In genomic region chr20:62796699-62797491, GRCh38 we compare ENCODE assay signal across 8 cellular contexts. TPM values are rescaled to one million over a fixed set of nuclear protein-coding genes. Genes with fewer than 3 reads are reported as not detected.
DNase-seq lines count a peak whose midpoint lies in the region; ATAC-seq and TF ChIP-seq lines count a peak whose summit lies in the region.

No MANE protein-coding gene starts in this region.

- H3K9me2 ChIP-seq in GM23248 (ENCODE audit: insufficient read depth), result no peaks in the 10 kb centered on the region

- H3K27me3 ChIP-seq in GM23248 (replicated peaks; ENCODE audit: insufficient read depth), result no peaks in the 10 kb centered on the region
- H3K27me3 ChIP-seq in left ventricle myocardium inferior (ENCODE audit: low read depth), result no peaks in the 10 kb centered on the region

- TF ChIP-seq CTCF in left ventricle myocardium inferior (IDR thresholded peaks at IDR 0.05; ENCODE audit: borderline replicate concordance), result no peak

- peaks cover 24% of the 10 kb centered on the region for H3F3A ChIP-seq in GM23248 (ENCODE audit: insufficient read depth)

- H4K20me1 ChIP-seq in GM23248 (ENCODE audit: insufficient read depth), result peaks cover 4% of the 10 kb centered on the region; the same call in 1 of the 2 replicates

- no peaks in the 10 kb centered on the region for H3K9me3 Mint-ChIP-seq in activated CD4-positive, alpha-beta memory T cell treated with anti-CD3 and anti-CD28 coated beads for 36 hours

- intact Hi-C loops in activated CD4-positive, alpha-beta memory T cell treated with anti-CD3 and anti-CD28 coated beads for 36 hours (cut with micrococcal nuclease), result loop anchor here (2.0 to 5.0 kb wide), 3 partner anchors 125 to 494 kb away; partner anchors contain the start of genes ADRM1 and GID8
- intact Hi-C loops in left ventricle myocardium inferior (cut with micrococcal nuclease), result loop anchor here (10.0 kb wide), 1 partner anchor 292 kb away; no protein-coding TSS in a partner anchor

- in situ Hi-C loops in GM23248 (cut with MboI), result loop anchor here (25.0 kb wide), 1 partner anchor 285 kb away; no protein-coding TSS in a partner anchor

- H2AFZ ChIP-seq in GM23248, result peak overlapping the region; percentile 52; the same call in 1 of the 2 replicates

- ATAC-seq in GM21423 (IDR thresholded peaks at IDR 0.05; ENCODE audit: unreplicated experiment), result no peak

- POLR2A ChIA-PET in activated CD4-positive, alpha-beta memory T cell treated with anti-CD3 and anti-CD28 coated beads for 36 hours (lab: Charles Lee), result interaction anchor here (1.0 to 1.5 kb wide), 3 partner anchors 14 to 194 kb away, joined by 3 to 4 read pairs (median 4); partner anchors contain the start of gene SLCO4A1

- peak overlapping the region; percentile 87 for H3K4me2 ChIP-seq in GM23248 (ENCODE audit: unreplicated experiment)

- CTCF ChIA-PET in activated CD4-positive, alpha-beta memory T cell treated with anti-CD3 and anti-CD28 coated beads for 36 hours (lab: Charles Lee), result interaction anchor here (1.0 to 1.4 kb wide), 4 partner anchors 9 to 173 kb away, joined by 3 to 5 read pairs (median 3); no protein-coding TSS in a partner anchor

- peaks cover 9% of the 10 kb centered on the region for H3K79me2 ChIP-seq in GM23248 (ENCODE audit: insufficient read depth)

- H3K4me1 ChIP-seq in GM23248 (ENCODE audit: insufficient read depth) (peaks cover 10% of the 10 kb centered on the region; the same call in 1 of the 2 replicates), left ventricle myocardium inferior (peaks cover 53% of the 10 kb centered on the region)

- H3K4me3 ChIP-seq in GM23248, result peak overlapping the region; percentile 78
- peak overlapping the region; percentile 81 for H3K4me3 ChIP-seq in left ventricle myocardium inferior
- peak overlapping the region; percentile 56 for H3K4me3 ChIP-seq in skeletal muscle cell (ENCODE audit: low read depth, low read length)

- H3K36me3 ChIP-seq in GM23248 (ENCODE audit: low read depth) (0 out of 2 replicates have a peak, but pooled peaks cover 12% of the 10 kb centered on the region), left ventricle myocardium inferior (peaks cover 35% of the 10 kb centered on the region)

- no peaks in the 10 kb centered on the region for H3K27me3 Mint-ChIP-seq in activated CD4-positive, alpha-beta memory T cell treated with anti-CD3 and anti-CD28 coated beads for 36 hours

- DNase-seq in GM23248, result no peak
- DNase-seq in activated CD4-positive, alpha-beta memory T cell treated with anti-CD3 and anti-CD28 coated beads for 36 hours, result no peak
- DNase-seq in left ventricle myocardium inferior, result no peak
- no peak for DNase-seq in skeletal muscle cell (ENCODE audit: low read depth)
- DNase-seq in kidney glomerular epithelial cell (lab: John Stamatoyannopoulos, UW), result no peak
- DNase-seq in stimulated activated naive CD4-positive, alpha-beta T cell treated with Interleukin-2 at 50 U/mL for 16 hours (lab: John Stamatoyannopoulos, UW), result no peak
- no peak for DNase-seq in stimulated activated CD4-positive, alpha-beta T cell treated with anti-CD3 and anti-CD28 coated beads, Interleukin-4, amount 100 ng/mL, for 24 hours

- H3K4me1 Mint-ChIP-seq in activated CD4-positive, alpha-beta memory T cell treated with anti-CD3 and anti-CD28 coated beads for 36 hours (ENCODE audit: low read depth), result peaks cover 23% of the 10 kb centered on the region

- H3K9me3 ChIP-seq in GM23248 (ENCODE audit: low read depth), result no peaks in the 10 kb centered on the region
- H3K9me3 ChIP-seq in left ventricle myocardium inferior (replicated peaks), result no peaks in the 10 kb centered on the region

- peak overlapping the region; percentile 78 for H3K4me3 Mint-ChIP-seq in activated CD4-positive, alpha-beta memory T cell treated with anti-CD3 and anti-CD28 coated beads for 36 hours

- WGBS in GM23248 (ENCODE audit: low coverage in 1 of 2, low lambda C conversion rate in 2 of 2, missing lambda C conversion rate in 2 of 2), 2 experiments, result 21 to 65% methylated on average over 13 to 45 of the region's 53 CpGs

- H3K9ac ChIP-seq in GM23248, result peak overlapping the region; percentile 74

- peak overlapping the region; percentile 76 for H3K27ac Mint-ChIP-seq in activated CD4-positive, alpha-beta memory T cell treated with anti-CD3 and anti-CD28 coated beads for 36 hours

- H3K36me3 Mint-ChIP-seq in activated CD4-positive, alpha-beta memory T cell treated with anti-CD3 and anti-CD28 coated beads for 36 hours, result peaks cover 12% of the 10 kb centered on the region

- H3K27ac ChIP-seq in GM23248 (no peak overlapping the region), left ventricle myocardium inferior (replicated peaks) (peak overlapping the region; percentile 92)

RNA-seq across cellular contexts. Expression of gene MRGBP, which starts 0.6 kb away (rescaled TPM):
- 15.7 and 17.7 TPM in 2 replicates for total RNA-seq in GM23248 (2014; rRNA removed; shearing (Covaris generic))
- polyA plus RNA-seq in GM23248 (2016; fragmentation: Nextera tagmentation; extraction: Ambion mirVana), result 18.7 and 19.8 TPM in 2 replicates
- 10 to 100 TPM; 10.6 to 10.8 TPM for total RNA-seq in activated CD4-positive, alpha-beta memory T cell treated with anti-CD3 and anti-CD28 coated beads for 36 hours
- total RNA-seq in left ventricle myocardium inferior, result 9.8 TPM

RNA-seq across cellular contexts. Expression of gene OGFR, which starts 7.7 kb away (rescaled TPM):
- total RNA-seq in GM23248 (2014; rRNA removed; shearing (Covaris generic)), result 42.4 and 52.2 TPM in 2 replicates
- 9.7 and 9.9 TPM in 2 replicates for polyA plus RNA-seq in GM23248 (2016; fragmentation: Nextera tagmentation; extraction: Ambion mirVana)
- total RNA-seq in activated CD4-positive, alpha-beta memory T cell treated with anti-CD3 and anti-CD28 coated beads for 36 hours, result 10 to 100 TPM; 35.0 to 39.0 TPM
- 19.2 TPM for total RNA-seq in left ventricle myocardium inferior

RNA-seq across cellular contexts. Expression of gene COL9A3, which starts 20.0 kb away (rescaled TPM):
- total RNA-seq in GM23248 (2014; rRNA removed; shearing (Covaris generic)), result not detected in 2 replicates
- 0.25 TPM in 1 of 2 replicates, not detected in the other for polyA plus RNA-seq in GM23248 (2016; fragmentation: Nextera tagmentation; extraction: Ambion mirVana)
- total RNA-seq in activated CD4-positive, alpha-beta memory T cell treated with anti-CD3 and anti-CD28 coated beads for 36 hours, result not detected
- total RNA-seq in left ventricle myocardium inferior, result 2.1 TPM
